ENCODE assay signal across 12 cellular contexts in genomic region chr18:59096098-59096779, GRCh38. TPM values are rescaled to one million over a fixed set of nuclear protein-coding genes. Genes with fewer than 3 reads are reported as not detected.
A peak's percentile ranks its signal among the peaks of the same experiment; 100 is the strongest.
DNase-seq lines count a peak whose midpoint lies in the region; ATAC-seq and TF ChIP-seq lines count a peak whose summit lies in the region.
"Had no signal": no experiment of that assay in that cellular context is flagged by ENCODE, and none has a peak within 500 bp of the region (broad histone marks: within the 10 kb centered on the region; RNA-seq: fewer than 3 reads in every experiment).

No MANE protein-coding gene starts in this region.

- H3K4me2 ChIP-seq in GM23338 (no peak overlapping the region), mesendoderm (ENCODE audit: low read length) (no peak overlapping the region)

- no peaks in the 10 kb centered on the region for H3K36me3 Mint-ChIP-seq in GM23338 (ENCODE audit: low read depth)
- H3K36me3 Mint-ChIP-seq in activated CD4-positive, alpha-beta memory T cell treated with anti-CD3 and anti-CD28 coated beads for 36 hours: no peaks in the 10 kb centered on the region

- H2AFZ ChIP-seq in GM23338: peak overlapping the region; percentile 88

- intact Hi-C loops in activated CD4-positive, alpha-beta memory T cell treated with anti-CD3 and anti-CD28 coated beads for 36 hours (cut with micrococcal nuclease): no loop called here
- intact Hi-C loops in ovary (cut with DNase I): no loop called here

- H3K56ac ChIP-seq in mesendoderm (ENCODE audit: low read length): no peak overlapping the region

- TF ChIP-seq CTCF in GM23338 (conservative IDR thresholded peaks at IDR 0.05; ENCODE audit: low read depth in 2 of 2) (peak; percentile 56 to 74), ovary (IDR thresholded peaks at IDR 0.05) (no peak)

- no peaks in the 10 kb centered on the region for H3F3A ChIP-seq in GM23338 (replicated peaks; ENCODE audit: low read depth)

- CTCF ChIA-PET in activated CD4-positive, alpha-beta memory T cell treated with anti-CD3 and anti-CD28 coated beads for 36 hours (lab: Charles Lee): no interaction called here

- H4K5ac ChIP-seq in mesendoderm (ENCODE audit: low read length): no peak overlapping the region

- no peak overlapping the region for H3K18ac ChIP-seq in mesendoderm (ENCODE audit: low read length)

- H3K4ac ChIP-seq in mesendoderm (ENCODE audit: low read depth, low read length): no peak overlapping the region

- H3K9me3 ChIP-seq in ovary: no peaks in the 10 kb centered on the region
- H3K9me3 ChIP-seq: right lobe of liver had no signal

- POLR2A ChIA-PET in activated CD4-positive, alpha-beta memory T cell treated with anti-CD3 and anti-CD28 coated beads for 36 hours (lab: Charles Lee): no interaction called here

- H2BK120ac ChIP-seq in mesendoderm (ENCODE audit: low read depth, low read length): no peak overlapping the region

- H4K8ac ChIP-seq in mesendoderm (ENCODE audit: low read depth, low read length): no peak overlapping the region

- peaks cover 4% of the 10 kb centered on the region for H3K27me3 Mint-ChIP-seq in GM23338 (ENCODE audit: insufficient read depth, low read depth, poor library complexity)
- H3K27me3 Mint-ChIP-seq in activated CD4-positive, alpha-beta memory T cell treated with anti-CD3 and anti-CD28 coated beads for 36 hours: peaks cover 8% of the 10 kb centered on the region

- no peak overlapping the region for H3K23ac ChIP-seq in mesendoderm (ENCODE audit: low read length)

- no peak overlapping the region for H3K27ac Mint-ChIP-seq in GM23338
- no peak overlapping the region for H3K27ac Mint-ChIP-seq in activated CD4-positive, alpha-beta memory T cell treated with anti-CD3 and anti-CD28 coated beads for 36 hours
- H3K27ac Mint-ChIP-seq: B cell had no signal

- H4K20me1 ChIP-seq in GM23338 (replicated peaks; ENCODE audit: insufficient read depth): no peaks in the 10 kb centered on the region

- no peak overlapping the region for H3K4me3 ChIP-seq in GM23338
- no peak overlapping the region for H3K4me3 ChIP-seq in mesendoderm (ENCODE audit: low read length)
- H3K4me3 ChIP-seq in ovary: no peak overlapping the region
- H3K4me3 ChIP-seq: right lobe of liver had no signal

- no peak overlapping the region for H2AK5ac ChIP-seq in mesendoderm (ENCODE audit: low read length)

- no CpG with 5 or more reads among the region's 7 CpGs for WGBS in mesendoderm (ENCODE audit: extremely low coverage, insufficient coverage, low lambda C conversion rate)
- 75 to 81% (median 79%) methylated on average over 7 of the region's 7 CpGs for WGBS in ovary, 3 donors

- DNase-seq in GM23338 (ENCODE audit: low spot score) (peak; percentile 86), NCI-H2081 (lab: John Stamatoyannopoulos, UW) (peak; percentile 95 to 100), SHP77 (lab: John Stamatoyannopoulos, UW) (peak; percentile 99 to 100), mesendoderm (peak; percentile 66), GOT3 (lab: John Stamatoyannopoulos, UW) (no peak), ovary (no peak)
- DNase-seq in activated CD4-positive, alpha-beta memory T cell treated with anti-CD3 and anti-CD28 coated beads for 36 hours: no peak
- DNase-seq: activated T-cell treated with anti-CD3 and anti-CD28 coated beads, Interleukin-2, amount 50 U/mL, for 4 hours; right lobe of liver; stimulated activated naive CD8-positive, alpha-beta T cell treated with anti-CD3 and anti-CD28 coated beads, Interleukin-15, Interleukin-2, amounts not matched to agents 100 U/mL and 50 U/mL, for 24 hours had no signal

- H3K9me3 Mint-ChIP-seq in GM23338: no peaks in the 10 kb centered on the region
- H3K9me3 Mint-ChIP-seq in activated CD4-positive, alpha-beta memory T cell treated with anti-CD3 and anti-CD28 coated beads for 36 hours: no peaks in the 10 kb centered on the region
- H3K9me3 Mint-ChIP-seq: activated T-cell treated with anti-CD3 and anti-CD28 coated beads, Interleukin-2, amount 50 U/mL, for 4 hours had no signal

- no peak overlapping the region for H3K27ac ChIP-seq in GM23338 (ENCODE audit: low read depth)
- H3K27ac ChIP-seq in mesendoderm (ENCODE audit: low read depth, low read length): no peak overlapping the region
- H3K27ac ChIP-seq in ovary: no peak overlapping the region
- H3K27ac ChIP-seq: right lobe of liver had no signal

- TF ChIP-seq POLR2A in ovary (IDR thresholded peaks at IDR 0.05): no peak

- TF ChIP-seq EP300 in ovary (IDR thresholded peaks at IDR 0.05): no peak

- H3K4me1 ChIP-seq in GM23338 (ENCODE audit: insufficient read depth): peaks cover 3% of the 10 kb centered on the region; the same call in 1 of the 2 replicates
- no peaks in the 10 kb centered on the region for H3K4me1 ChIP-seq in mesendoderm (ENCODE audit: control insufficient read depth, low read depth, low read length)
- H3K4me1 ChIP-seq in ovary (ENCODE audit: insufficient read depth): no peaks in the 10 kb centered on the region
- H3K4me1 ChIP-seq: right lobe of liver had no signal

- H3K4me1 Mint-ChIP-seq in GM23338: peaks cover 14% of the 10 kb centered on the region
- H3K4me1 Mint-ChIP-seq in activated CD4-positive, alpha-beta memory T cell treated with anti-CD3 and anti-CD28 coated beads for 36 hours (ENCODE audit: low read depth): no peaks in the 10 kb centered on the region

- H3K9ac ChIP-seq in mesendoderm (ENCODE audit: low read length): no peak overlapping the region

- H2BK5ac ChIP-seq in mesendoderm (ENCODE audit: low read length): no peak overlapping the region

- H3K36me3 ChIP-seq in GM23338 (ENCODE audit: insufficient read depth) (no peaks in the 10 kb centered on the region), mesendoderm (ENCODE audit: control insufficient read depth, insufficient read depth, low read length) (no peaks in the 10 kb centered on the region), ovary (no peaks in the 10 kb centered on the region)
- H3K36me3 ChIP-seq: right lobe of liver had no signal

- no peak overlapping the region for H3K4me3 Mint-ChIP-seq in GM23338
- H3K4me3 Mint-ChIP-seq in activated CD4-positive, alpha-beta memory T cell treated with anti-CD3 and anti-CD28 coated beads for 36 hours: no peak overlapping the region
- H3K4me3 Mint-ChIP-seq: activated T-cell treated with anti-CD3 and anti-CD28 coated beads, Interleukin-2, amount 50 U/mL, for 4 hours; B cell had no signal

- H3K79me2 ChIP-seq in GM23338 (replicated peaks; ENCODE audit: insufficient read depth): no peaks in the 10 kb centered on the region
- H3K79me2 ChIP-seq in mesendoderm (ENCODE audit: control insufficient read depth, insufficient read depth, low read length): no peaks in the 10 kb centered on the region

- H3K79me1 ChIP-seq in mesendoderm (ENCODE audit: low read length): no peaks in the 10 kb centered on the region

- H3K27me3 ChIP-seq in GM23338 (ENCODE audit: insufficient read depth) (no peaks in the 10 kb centered on the region), mesendoderm (ENCODE audit: insufficient read depth, low read length, poor library complexity) (no peaks in the 10 kb centered on the region), ovary (no peaks in the 10 kb centered on the region)
- H3K27me3 ChIP-seq: right lobe of liver had no signal

- H3K9me2 ChIP-seq in GM23338 (ENCODE audit: insufficient read depth): peaks cover 16% of the 10 kb centered on the region

- no peak overlapping the region for H2BK15ac ChIP-seq in mesendoderm (replicated peaks; ENCODE audit: low read depth)

- ATAC-seq in GM23338: peak; percentile 98
- no peak for ATAC-seq in HG03175 (IDR thresholded peaks at IDR 0.05; ENCODE audit: unreplicated experiment)
- ATAC-seq: activated T-cell treated with anti-CD3 and anti-CD28 coated beads, Interleukin-2, amount 50 U/mL, for 4 hours; stimulated activated naive CD8-positive, alpha-beta T cell treated with anti-CD3 and anti-CD28 coated beads, Interleukin-15, Interleukin-2, amounts not matched to agents 100 U/mL and 50 U/mL, for 24 hours had no signal

TF ChIP-seq in GM23338, 12 proteins besides CTCF, POLR2A, EP300 and RAD21 (continues in another document):
- no peak for TF ChIP-seq ZNF114 (CRISPR knock-in tag; IDR thresholded peaks at IDR 0.05)
- TF ChIP-seq EZH2 (IDR thresholded peaks at IDR 0.05; ENCODE audit: low read depth, unreplicated experiment): no peak
- no peak for TF ChIP-seq REST (IDR thresholded peaks at IDR 0.05; ENCODE audit: unreplicated experiment)
- TF ChIP-seq JUNB (IDR thresholded peaks at IDR 0.05; ENCODE audit: unreplicated experiment): no peak
- TF ChIP-seq NANOG (IDR thresholded peaks at IDR 0.05; ENCODE audit: borderline replicate concordance): no peak

RNA-seq across cellular contexts. Expression of gene SEC11C, which starts 43.4 kb away (rescaled TPM):
- 31.7 and 44.3 TPM in 2 replicates for total RNA-seq in GM23338 (2014; rRNA removed; shearing (Covaris generic))
- polyA plus RNA-seq in GM23338 (2016; fragmentation: Nextera tagmentation; extraction: Ambion mirVana): 157 and 169 TPM in 2 replicates
- polyA plus RNA-seq in mesendoderm (2013, experiment 1 of 2): 87.8 TPM
- 85.7 TPM for polyA plus RNA-seq in mesendoderm (2013, experiment 2 of 2)
- total RNA-seq in activated CD4-positive, alpha-beta memory T cell treated with anti-CD3 and anti-CD28 coated beads for 36 hours: 100 to 1,000 TPM; 119 to 130 TPM
- total RNA-seq in ovary: 10 to 100 TPM; 14.4 to 43.9 (median 32.2) TPM
- 10 to 100 TPM; 30.1 to 68.4 TPM for polyA plus RNA-seq in ovary

Comparison
In these comparisons a context has a peak if more than half of its experiments do, and no peak if none do; other contexts are left out.
1. DNase-seq: peak in GM23338 (single experiment), NCI-H2081 (2 of 2), SHP77 (2 of 2) and mesendoderm (single experiment); none in activated CD4-positive, alpha-beta memory T cell treated with anti-CD3 and anti-CD28 coated beads for 36 hours (single experiment), GOT3 (single experiment) and ovary (0 of 5).
2. CTCF ChIP-seq: peak in GM23338 (2 of 2); none in ovary (0 of 3).